Comparison of ENCODE assay signal across 9 cellular contexts in genomic region chr1:32465541-32466002, GRCh38. TPM values are rescaled to one million over a fixed set of nuclear protein-coding genes. Genes with fewer than 3 reads are reported as not detected.
A peak's percentile ranks its signal among the peaks of the same experiment; 100 is the strongest.
DNase-seq lines count a peak whose midpoint lies in the region; ATAC-seq, FAIRE-seq and TF ChIP-seq lines count a peak whose summit lies in the region.
"Had no signal": no experiment of that assay in that cellular context is flagged by ENCODE, and none has a peak within 500 bp of the region (broad histone marks: within the 10 kb centered on the region; RNA-seq: fewer than 3 reads in every experiment).

No MANE protein-coding gene starts in this region.

- peak; percentile 37 for DNase-seq in DMS53 (lab: John Stamatoyannopoulos, UW)
- DNase-seq in DMS53 treated with DMSO at 0.1 percent for 48 hours (lab: John Stamatoyannopoulos, UW; ENCODE audit: unreplicated experiment) = no peak
- no peak for DNase-seq in Panc1 (ENCODE audit: low read depth, low spot score)
- no peak for DNase-seq in esophagus muscularis mucosa (ENCODE audit: extremely low spot score)
- no peak for DNase-seq in progenitor cell of endocrine pancreas (ENCODE audit: low spot score, unreplicated experiment)
- no peak for DNase-seq in urothelium cell line (ENCODE audit: low spot score)
- DNase-seq in left lobe of liver (ENCODE audit: low spot score) = no peak
- no peak for DNase-seq in kidney

- H3K27ac Mint-ChIP-seq in progenitor cell of endocrine pancreas = peak overlapping the region; percentile 18

- H3K27me3 ChIP-seq in Panc1 (ENCODE audit: control insufficient read depth, insufficient read depth, low read length) (peaks cover 13% of the 10 kb centered on the region), esophagus muscularis mucosa (peaks cover 0 to 59% (median 4%) of the 10 kb centered on the region in 4 donors)

- H3K9me3 Mint-ChIP-seq in progenitor cell of endocrine pancreas (ENCODE audit: low read depth) = no peaks in the 10 kb centered on the region

- in situ Hi-C loops in Panc1 (cut with HindIII; ENCODE audit: low pct_unique_long_range_greater_than_20kb, low sequenced_read_pairs) = no loop called here

- 45% methylated on average over 15 of the region's 15 CpGs for WGBS in esophagus muscularis mucosa

- H3K9ac ChIP-seq in kidney (ENCODE audit: low read length in 2 of 2) = no peak overlapping the region

- intact Hi-C loops in Panc1 (cut with micrococcal nuclease; ENCODE audit: unreplicated experiment) = no loop called here
- intact Hi-C loops in esophagus muscularis mucosa (cut with DNase I) = no loop called here
- intact Hi-C loops in kidney (cut with DNase I) = no loop called here

- H3K4me3 Mint-ChIP-seq in progenitor cell of endocrine pancreas (ENCODE audit: low read depth) = peak overlapping the region; percentile 96

- ATAC-seq in Panc1 (no peak), left lobe of liver (no peak)

- TF ChIP-seq POLR2A in esophagus muscularis mucosa (IDR thresholded peaks at IDR 0.05; ENCODE audit: low read depth) = no peak

- POLR2A ChIA-PET in Panc1 (lab: Charles Lee) = no interaction called here

- no peak overlapping the region for H3K27ac ChIP-seq in Panc1 (ENCODE audit: low read length)
- H3K27ac ChIP-seq in esophagus muscularis mucosa (replicated peaks in 1 of 4) = no peak overlapping the region
- no peak overlapping the region for H3K27ac ChIP-seq in kidney (ENCODE audit: low read depth in 2 of 2, low read length in 2 of 2)

- CTCF ChIA-PET in Panc1 (lab: Charles Lee) = interaction anchor here (0.6 kb wide), 1 partner anchor 55 kb away, joined by 7 read pairs; no protein-coding TSS in a partner anchor

- H3K36me3 Mint-ChIP-seq in progenitor cell of endocrine pancreas (ENCODE audit: insufficient read depth) = no peaks in the 10 kb centered on the region

- no peaks in the 10 kb centered on the region; the same call in 1 of the 2 replicates for H3K36me3 ChIP-seq in Panc1 (ENCODE audit: control insufficient read depth, insufficient read depth, low read length)
- H3K36me3 ChIP-seq in esophagus muscularis mucosa = no peaks in the 10 kb centered on the region
- H3K36me3 ChIP-seq in kidney (ENCODE audit: control insufficient read depth in 1 of 2, insufficient read depth in 2 of 2, low read length in 2 of 2) = no peaks in the 10 kb centered on the region

- TF ChIP-seq CTCF in Panc1 (IDR thresholded peaks at IDR 0.05) (no peak), esophagus muscularis mucosa (IDR thresholded peaks at IDR 0.05) (no peak), progenitor cell of endocrine pancreas (IDR thresholded peaks at IDR 0.05; ENCODE audit: unreplicated experiment) (no peak), kidney (IDR thresholded peaks at IDR 0.05; ENCODE audit: borderline replicate concordance, extremely low read depth, insufficient read depth) (no peak)

- BruUV-seq in Panc1 (replicated peaks; lab: Mats Ljungman, UMichigan) = no TSS peak

- H3K4me3 ChIP-seq in Panc1 (ENCODE audit: low read depth in 2 of 2, low read length in 2 of 2) = peak overlapping the region; percentile 53 to 62
- peak overlapping the region; percentile 47 to 62 (median 49) for H3K4me3 ChIP-seq in esophagus muscularis mucosa
- H3K4me3 ChIP-seq in kidney (ENCODE audit: low read length in 2 of 2) = peak overlapping the region in 1 of 2 donors; percentile 69

- TF ChIP-seq EP300 in esophagus muscularis mucosa (IDR thresholded peaks at IDR 0.05) = no peak

- 0 out of 2 replicates have a peak, but pooled peaks cover 5% of the 10 kb centered on the region for H3K4me1 ChIP-seq in Panc1 (ENCODE audit: control insufficient read depth, insufficient read depth, low read length)
- H3K4me1 ChIP-seq in esophagus muscularis mucosa = peaks cover 15 to 20% (median 19%) of the 10 kb centered on the region in 4 donors
- peaks cover 0 to 7% of the 10 kb centered on the region in 2 donors for H3K4me1 ChIP-seq in kidney (ENCODE audit: control insufficient read depth in 1 of 2, insufficient read depth in 1 of 2, low read depth in 1 of 2, low read length in 2 of 2)

- peaks cover 12% of the 10 kb centered on the region for H3K4me1 Mint-ChIP-seq in progenitor cell of endocrine pancreas (ENCODE audit: low read depth)

- H3K9me3 ChIP-seq in Panc1 (ENCODE audit: control insufficient read depth, insufficient read depth, low read depth, low read length) = no peaks in the 10 kb centered on the region
- no peaks in the 10 kb centered on the region for H3K9me3 ChIP-seq in esophagus muscularis mucosa
- H3K9me3 ChIP-seq in kidney (ENCODE audit: control insufficient read depth in 1 of 2, low read length in 2 of 2) = no peaks in the 10 kb centered on the region

- peaks cover 7% of the 10 kb centered on the region for H3K27me3 Mint-ChIP-seq in progenitor cell of endocrine pancreas

- FAIRE-seq in urothelium cell line (lab: Jason Lieb, UNC) (no peak), kidney (lab: Jason Lieb, UNC) (no peak)

RNA-seq across cellular contexts. Expression of gene ZBTB8B, which starts 0.7 kb away (rescaled TPM):
- 0.08 TPM for total RNA-seq in Panc1 (2021; ENCODE audit: unreplicated experiment)
- polyA plus RNA-seq in Panc1 (2012; ENCODE audit: insufficient read length) = 0.04 TPM
- under 1 TPM; under 0.01 to 0.06 (median 0.03) TPM for total RNA-seq in esophagus muscularis mucosa
- total RNA-seq in progenitor cell of endocrine pancreas = 4.3 and 4.7 TPM in 2 replicates
- total RNA-seq in left lobe of liver = not detected
- 0.03 TPM for total RNA-seq in kidney
- polyA plus RNA-seq in kidney (ENCODE audit: insufficient read depth, low read depth, low replicate concordance) = 0.06 TPM
- polyA plus RNA-seq: esophagus had no signal
